In the genomic region with DNA sequence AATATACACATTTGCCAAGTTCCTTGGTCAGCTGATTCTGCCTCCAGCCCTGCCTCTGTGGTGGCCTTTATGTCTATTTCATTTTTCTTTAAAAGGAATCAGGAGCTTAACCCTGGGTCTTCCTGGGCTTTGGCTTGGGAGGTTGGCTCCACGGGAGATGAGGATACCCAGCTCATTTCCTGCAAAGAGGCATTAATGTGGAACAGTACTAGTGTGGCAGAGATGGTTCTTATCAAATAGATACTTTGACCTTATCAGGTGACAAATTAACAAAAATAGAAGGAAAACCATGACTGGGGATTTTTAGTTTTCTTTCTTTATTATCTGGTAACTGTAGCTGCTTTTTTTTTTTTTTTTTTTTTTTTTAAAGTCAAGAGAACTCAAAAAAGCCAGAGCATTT, we compare ENCODE assay signal across 6 cellular contexts. TPM values are rescaled to one million over a fixed set of nuclear protein-coding genes. Genes with fewer than 3 reads are reported as not detected.
"Had no signal": no experiment of that assay in that cellular context is flagged by ENCODE, and none has a peak within 500 bp of the region (broad histone marks: within the 10 kb centered on the region; RNA-seq: fewer than 3 reads in every experiment).

No MANE protein-coding gene starts in this region.

- DNase-seq: KBM-7 had no signal

- H3K27ac Mint-ChIP-seq: IgD-negative memory B cell had no signal

- H3K4me3 ChIP-seq: GM23248, HAP-1 had no signal

- H3K27me3 Mint-ChIP-seq: IgD-negative memory B cell had no signal

- ATAC-seq: HCT116 had no signal

- H3K9me3 Mint-ChIP-seq: IgD-negative memory B cell had no signal

- H3K27ac ChIP-seq: GM23248 had no signal

- H3K4me3 Mint-ChIP-seq: IgD-negative memory B cell had no signal

- H2AFZ ChIP-seq: GM23248 had no signal

- H3K9me3 ChIP-seq: HAP-1 had no signal

- H3K4me1 Mint-ChIP-seq: IgD-negative memory B cell had no signal

RNA-seq across cellular contexts. Expression of a gene that starts 42.8 kb away (rescaled TPM):
- total RNA-seq: GM23248, H1 had no signal
- polyA plus RNA-seq: GM23248, H1, IgD-negative memory B cell had no signal
